1 cellular context compared by ENCODE assay signal in genomic region chr1:50420283-50420682, GRCh38.
A peak's percentile ranks its signal among the peaks of the same experiment; 100 is the strongest.
TF ChIP-seq lines count a peak whose summit lies in the region.

No MANE protein-coding gene starts in this region.

TF ChIP-seq in GM23338, 12 proteins besides CTCF, POLR2A, EP300 and RAD21 (continued from another document):
- TF ChIP-seq ZNF462 (CRISPR knock-in tag; IDR thresholded peaks at IDR 0.05): no peak
- no peak for TF ChIP-seq POLR2AphosphoS5 (IDR thresholded peaks at IDR 0.05; ENCODE audit: low read depth)
- TF ChIP-seq EZH2phosphoT487 (IDR thresholded peaks at IDR 0.05; ENCODE audit: unreplicated experiment): peak; percentile 23
- TF ChIP-seq EZH2 (IDR thresholded peaks at IDR 0.05; ENCODE audit: low read depth, unreplicated experiment): peak; percentile 100
